8 cellular contexts compared by ENCODE assay signal in the genomic region with DNA sequence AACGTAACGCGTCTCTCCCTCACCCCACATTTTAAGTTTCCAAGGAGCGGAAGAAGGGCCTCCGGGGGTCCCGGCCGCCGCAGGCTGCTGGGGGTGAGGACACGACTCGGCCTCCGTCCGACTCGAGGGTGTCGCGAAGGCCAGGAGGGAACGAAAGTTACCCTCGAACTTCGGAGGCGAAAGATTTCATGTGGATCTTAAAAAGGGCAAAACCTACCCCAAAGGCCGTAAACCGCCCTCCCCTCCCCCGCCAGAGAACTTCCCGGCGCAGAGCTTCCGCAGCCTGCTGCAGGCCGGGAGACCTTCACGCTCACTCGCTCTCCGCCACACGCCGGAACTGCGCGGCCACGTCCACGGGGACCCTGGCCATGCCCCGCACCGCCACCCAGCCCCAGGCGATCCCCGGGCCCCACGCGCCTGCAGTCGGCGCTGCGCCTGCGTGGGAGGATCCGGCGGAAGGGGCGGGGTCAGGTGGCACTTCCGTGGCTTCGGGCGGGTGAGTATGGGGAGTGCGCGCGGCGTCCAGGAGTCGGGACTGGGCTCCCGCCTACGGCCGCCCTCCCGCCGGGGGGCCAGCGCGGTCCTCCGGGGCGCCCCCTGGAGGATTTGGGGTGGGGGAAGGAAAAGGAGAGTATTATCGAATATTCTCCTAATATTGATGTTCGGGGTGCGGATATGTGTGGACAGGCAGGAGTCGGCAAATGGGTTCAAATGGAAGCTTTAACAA. TPM values are rescaled to one million over a fixed set of nuclear protein-coding genes. Genes with fewer than 3 reads are reported as not detected.
A peak's percentile ranks its signal among the peaks of the same experiment; 100 is the strongest.
DNase-seq lines count a peak whose midpoint lies in the region; ATAC-seq and TF ChIP-seq lines count a peak whose summit lies in the region.

A gene (plus strand): TSS at position 474 of the 727 bp plus-strand sequence. CDS start 19,755 bp downstream, outside the sequence.

- H3K27me3 ChIP-seq in Caco-2 (replicated peaks; ENCODE audit: control insufficient read depth, insufficient read depth, low read length) (no peaks in the 10 kb centered on the region), endodermal cell (ENCODE audit: control insufficient read depth, insufficient read depth, low read length, poor library complexity, severe bottlenecking) (no peaks in the 10 kb centered on the region)

- CTCF ChIA-PET in Caco-2 (lab: Charles Lee) = no interaction called here

- TF ChIP-seq CTCF in Caco-2 (IDR thresholded peaks at IDR 0.05; ENCODE audit: insufficient read depth in 1 of 2, low read depth in 1 of 2, low read length in 1 of 2, severe bottlenecking in 1 of 2, unreplicated experiment in 1 of 2) = peak; percentile 44 to 54
- TF ChIP-seq CTCF in endodermal cell (conservative IDR thresholded peaks at IDR 0.05) = peak; percentile 96
- peak; percentile 67 for TF ChIP-seq CTCF in mesothelial cell of epicardium (IDR thresholded peaks at IDR 0.05; ENCODE audit: unreplicated experiment)

- peak within 1 kb of the TSS; percentile 68 for H3K9ac ChIP-seq in endodermal cell (ENCODE audit: extremely low read depth, low read length, poor library complexity, severe bottlenecking)

- H3K9me3 Mint-ChIP-seq in Caco-2 (ENCODE audit: unreplicated experiment) (no peaks in the 10 kb centered on the region), endodermal cell (peaks cover 18% of the 10 kb centered on the region), mesothelial cell of epicardium (peaks cover 8% of the 10 kb centered on the region)

- H3K4me1 Mint-ChIP-seq in Caco-2 (ENCODE audit: low read depth, unreplicated experiment) (no peaks in the 10 kb centered on the region), endodermal cell (peaks cover 23% of the 10 kb centered on the region), mesothelial cell of epicardium (peaks cover 27% of the 10 kb centered on the region)

- no TSS peak for BruUV-seq in Caco-2 (replicated peaks; lab: Mats Ljungman, UMichigan)

- peak; percentile 86 for ATAC-seq in GM19468 (IDR thresholded peaks at IDR 0.05; ENCODE audit: extremely low read depth, unreplicated experiment)

- DNase-seq in Caco-2 (peak; percentile 95 to 96), HS-5 (ENCODE audit: low read depth) (peak; percentile 49), NOMO-1 treated with dmso at 0.1 percent for 144 hours (lab: John Stamatoyannopoulos, UW; ENCODE audit: unreplicated experiment) (peak; percentile 89), endodermal cell (peak; percentile 96), mesothelial cell of epicardium (ENCODE audit: low spot score in 2 of 2, unreplicated experiment in 2 of 2) (peak; percentile 88 to 94)
- peak; percentile 83 for DNase-seq in activated CD8-positive, alpha-beta memory T cell treated with anti-CD3 and anti-CD28 coated beads, Interleukin-2, amount 50 U/mL, for 1 hour (ENCODE audit: extremely low read depth)
- DNase-seq in stimulated activated CD8-positive, alpha-beta memory T cell treated with anti-CD3 and anti-CD28 coated beads, Interleukin-15, amount 100 ng/mL, for 48 hours (ENCODE audit: low read depth in 2 of 2) = peak; percentile 97

- H3K36me3 Mint-ChIP-seq in Caco-2 (ENCODE audit: insufficient read depth, unreplicated experiment) (peaks cover 13% of the 10 kb centered on the region), endodermal cell (ENCODE audit: low read depth) (peaks cover 13% of the 10 kb centered on the region), mesothelial cell of epicardium (peaks cover 9% of the 10 kb centered on the region)

- peaks cover 2% of the 10 kb centered on the region for H3K27me3 Mint-ChIP-seq in Caco-2 (ENCODE audit: insufficient read depth, unreplicated experiment)
- no peaks in the 10 kb centered on the region for H3K27me3 Mint-ChIP-seq in endodermal cell (ENCODE audit: insufficient read depth)
- H3K27me3 Mint-ChIP-seq in mesothelial cell of epicardium (ENCODE audit: low read depth) = no peaks in the 10 kb centered on the region

- POLR2A ChIA-PET in Caco-2 (lab: Charles Lee) = interaction anchor here (0.6 kb wide), 1 partner anchor 318 kb away, joined by 8 read pairs; no protein-coding TSS in a partner anchor

- no peaks in the 10 kb centered on the region; the same call in 1 of the 2 replicates for H3K36me3 ChIP-seq in Caco-2 (ENCODE audit: control insufficient read depth, insufficient read depth, low read length)
- no peaks in the 10 kb centered on the region for H3K36me3 ChIP-seq in endodermal cell (ENCODE audit: control insufficient read depth, insufficient read depth, low read length)

- H3K9me3 ChIP-seq in Caco-2 (peaks cover 7% of the 10 kb centered on the region; the same call in 1 of the 2 replicates), endodermal cell (ENCODE audit: control insufficient read depth, low read length) (peaks cover 19% of the 10 kb centered on the region)

- H3K27ac Mint-ChIP-seq in Caco-2 (ENCODE audit: unreplicated experiment) (peak within 1 kb of the TSS; percentile 97), endodermal cell (peak within 1 kb of the TSS; percentile 98), mesothelial cell of epicardium (peak within 1 kb of the TSS; percentile 99)

- intact Hi-C loops in Caco-2 (cut with micrococcal nuclease; ENCODE audit: unreplicated experiment) = loop anchor here (1.0 to 10.0 kb wide), 6 partner anchors 114 to 1442 kb away; a partner anchor contains a TSS

- H3K4me3 Mint-ChIP-seq in Caco-2 (ENCODE audit: unreplicated experiment) (peak within 1 kb of the TSS; percentile 94), endodermal cell (peak within 1 kb of the TSS; percentile 90), mesothelial cell of epicardium (peak within 1 kb of the TSS; percentile 96)

- WGBS in endodermal cell (ENCODE audit: insufficient coverage in 1 of 2, insufficient read length in 1 of 2), 2 experiments = 1 to 3% methylated on average over 8 to 69 of the region's 69 CpGs

- peak within 1 kb of the TSS; percentile 62 for H3K27ac ChIP-seq in endodermal cell (ENCODE audit: low read depth, low read length)

- H3K4me3 ChIP-seq in Caco-2 (ENCODE audit: low read depth, low read length) (peak within 1 kb of the TSS; percentile 67), endodermal cell (ENCODE audit: low read length) (peak within 1 kb of the TSS; percentile 88)

- H3K4me1 ChIP-seq in Caco-2 (peaks cover 14% of the 10 kb centered on the region; the same call in 1 of the 2 replicates), endodermal cell (ENCODE audit: control insufficient read depth, insufficient read depth, low read length) (peaks cover 3% of the 10 kb centered on the region)

RNA-seq across cellular contexts. Expression of the gene that starts here (rescaled TPM):
- total RNA-seq in Caco-2 (2022) (1.7 and 3.3 TPM in 2 replicates), endodermal cell (1 to 10 TPM; 6.8 to 6.9 TPM), mesothelial cell of epicardium (6.7 to 8.4 TPM (median 8.3 TPM) in 3 replicates)
- polyA plus RNA-seq in endodermal cell (2013, experiment 1 of 2) = 3.5 TPM
- polyA plus RNA-seq in endodermal cell (2013, experiment 2 of 2) = 3.4 TPM

Comparison
In these comparisons a context has a peak if more than half of its experiments do, and no peak if none do; other contexts are left out.
1. Peak in every context shown above with its lines: DNase-seq, ATAC-seq, H3K4me3 ChIP-seq and H3K27ac ChIP-seq.